Comparison of ENCODE assay signal across 8 cellular contexts in the genomic region with DNA sequence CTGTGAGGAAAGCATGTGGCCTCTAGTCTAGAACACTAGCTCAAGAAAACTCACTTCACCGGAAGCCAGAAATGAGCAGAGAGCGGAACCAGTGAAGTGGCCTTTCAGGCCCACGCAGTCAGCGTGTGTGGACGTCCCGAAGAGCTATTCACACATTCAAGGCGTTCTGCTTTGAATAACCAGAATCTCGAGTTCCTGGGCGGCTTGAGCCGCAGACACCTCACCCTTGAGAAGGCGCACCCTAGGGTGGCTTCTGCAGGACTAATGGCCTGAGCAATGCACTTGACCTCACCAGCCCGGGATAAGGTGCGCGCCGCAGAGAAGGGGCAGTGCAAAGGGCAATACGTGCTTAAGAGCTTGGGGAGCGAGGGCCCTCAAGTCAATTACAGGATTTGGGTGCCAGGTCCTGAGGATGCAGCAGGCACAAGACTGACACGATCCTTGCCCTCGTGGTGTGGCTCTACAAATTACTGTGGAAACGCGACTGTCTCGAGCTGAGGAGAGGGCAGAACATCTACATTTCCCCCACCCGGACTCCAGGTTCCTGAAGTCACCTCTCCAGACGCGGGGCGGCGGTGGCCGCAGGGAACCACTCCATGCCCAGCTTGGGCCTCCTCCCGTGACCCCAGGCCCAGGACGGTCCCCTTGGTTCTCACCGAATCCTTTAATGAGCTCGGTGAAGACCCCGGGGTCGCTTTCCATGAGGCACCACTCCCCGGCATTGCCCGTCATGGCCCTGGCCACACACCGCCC. TPM values are rescaled to one million over a fixed set of nuclear protein-coding genes. Genes with fewer than 3 reads are reported as not detected.
A peak's percentile ranks its signal among the peaks of the same experiment; 100 is the strongest.
DNase-seq lines count a peak whose midpoint lies in the region; ATAC-seq and TF ChIP-seq lines count a peak whose summit lies in the region.

No MANE protein-coding gene starts in this region.

- H3K4me1 ChIP-seq in cardiac muscle cell (ENCODE audit: low read depth) (peaks cover 5% of the 10 kb centered on the region), rectal smooth muscle tissue (ENCODE audit: control insufficient read depth, insufficient read depth, low read length) (peaks cover 13% of the 10 kb centered on the region)

- no peak for TF ChIP-seq CTCF in cardiac muscle cell (IDR thresholded peaks at IDR 0.05; ENCODE audit: low read depth, low read length)

- H3K27ac ChIP-seq in cardiac muscle cell (peak overlapping the region; percentile 94), rectal smooth muscle tissue (ENCODE audit: low read depth, low read length) (peak overlapping the region; percentile 100)

- peak; percentile 34 for ATAC-seq in GM19463 (IDR thresholded peaks at IDR 0.05; ENCODE audit: unreplicated experiment)

- no peaks in the 10 kb centered on the region for H3K9me3 ChIP-seq in cardiac muscle cell (ENCODE audit: low read depth)

- peak overlapping the region; percentile 90 for H3K9ac ChIP-seq in rectal smooth muscle tissue (ENCODE audit: low read length)

- H3K36me3 ChIP-seq in cardiac muscle cell (no peaks in the 10 kb centered on the region), rectal smooth muscle tissue (ENCODE audit: control insufficient read depth, insufficient read depth, low read length) (no peaks in the 10 kb centered on the region)

- DNase-seq in DMS114 treated with DMSO at 0.1 percent for 48 hours (lab: John Stamatoyannopoulos, UW; ENCODE audit: unreplicated experiment) (peak; percentile 31), HK-2 (ENCODE audit: unreplicated experiment) (peak; percentile 60), SHP77 treated with DMSO at 0.1 percent for 48 hours (lab: John Stamatoyannopoulos, UW) (peak; percentile 39), cardiac muscle cell (ENCODE audit: low read depth in 1 of 2, low spot score in 1 of 2) (peak; percentile 40 to 56), amniotic stem cell (lab: John Stamatoyannopoulos, UW) (no peak)
- peak; percentile 49 for DNase-seq in activated gamma-delta T cell treated with anti-CD3 and anti-CD28 coated beads, Interleukin-2, amount 50 U/mL, for 16 hours (ENCODE audit: low read depth)

- H3K4me3 ChIP-seq in cardiac muscle cell = peak overlapping the region; percentile 86
- peak overlapping the region; percentile 97 for H3K4me3 ChIP-seq in rectal smooth muscle tissue (ENCODE audit: low read length)

- H3K27me3 ChIP-seq in cardiac muscle cell (no peaks in the 10 kb centered on the region), rectal smooth muscle tissue (ENCODE audit: control insufficient read depth, insufficient read depth, low read length) (no peaks in the 10 kb centered on the region)

RNA-seq across cellular contexts. Expression of a gene that starts 0.5 kb away (rescaled TPM):
- total RNA-seq in cardiac muscle cell = 17.5 and 34.4 TPM in 2 replicates
- polyA plus RNA-seq in cardiac muscle cell = 42.5 and 49.6 TPM in 2 replicates

RNA-seq across cellular contexts. Expression of a gene that starts 0.7 kb away (rescaled TPM):
- 93.1 and 139 TPM in 2 replicates for total RNA-seq in cardiac muscle cell
- 106 and 171 TPM in 2 replicates for polyA plus RNA-seq in cardiac muscle cell

RNA-seq across cellular contexts. Expression of a gene that starts 46.5 kb away (rescaled TPM):
- 5.0 and 7.7 TPM in 2 replicates for total RNA-seq in cardiac muscle cell
- polyA plus RNA-seq in cardiac muscle cell = 21.9 and 24.9 TPM in 2 replicates
